In the genomic region with DNA sequence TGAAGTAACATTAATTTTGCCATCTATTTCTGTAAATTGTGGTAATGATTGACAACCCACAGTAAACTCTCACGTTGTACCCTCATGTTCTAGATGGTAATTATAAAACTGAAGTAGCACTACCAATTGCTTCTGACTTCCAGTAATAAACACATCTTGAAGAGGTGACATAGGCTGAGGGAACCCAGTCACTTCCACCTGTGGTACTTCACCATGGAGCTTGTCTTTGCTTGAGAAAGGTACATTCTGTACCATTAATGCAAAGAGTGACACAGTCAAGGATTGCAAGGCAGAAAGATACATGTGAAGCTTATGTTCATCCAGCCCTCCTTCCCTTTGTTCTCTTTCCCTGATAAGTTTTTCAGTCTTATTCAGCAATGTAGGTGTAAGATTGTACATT, we compare ENCODE assay signal across 27 cellular contexts. TPM values are rescaled to one million over a fixed set of nuclear protein-coding genes. Genes with fewer than 3 reads are reported as not detected.
A peak's percentile ranks its signal among the peaks of the same experiment; 100 is the strongest.
DNase-seq lines count a peak whose midpoint lies in the region; ATAC-seq and TF ChIP-seq lines count a peak whose summit lies in the region.
"Had no signal": no experiment of that assay in that cellular context is flagged by ENCODE, and none has a peak within 500 bp of the region (broad histone marks: within the 10 kb centered on the region; RNA-seq: fewer than 3 reads in every experiment).

No MANE protein-coding gene starts in this region.

- H4K20me1 ChIP-seq in PC-3 (ENCODE audit: low read length) = peaks cover 45% of the 10 kb centered on the region

- H3K36me3 Mint-ChIP-seq in CD4-positive, CD25-positive, alpha-beta regulatory T cell = no peaks in the 10 kb centered on the region
- peaks cover 18% of the 10 kb centered on the region for H3K36me3 Mint-ChIP-seq in CD8-positive, alpha-beta T cell

- CTCF ChIA-PET in CD8-positive, alpha-beta T cell (lab: Charles Lee) = no interaction called here
- CTCF ChIA-PET in PC-3 (lab: Charles Lee) = no interaction called here

- H3K4me1 ChIP-seq in CD4-positive, CD25-positive, alpha-beta regulatory T cell (ENCODE audit: control insufficient read depth, insufficient read depth, low read length, poor library complexity, severe bottlenecking) = peaks cover 57% of the 10 kb centered on the region
- H3K4me1 ChIP-seq in CD8-positive, alpha-beta T cell (ENCODE audit: insufficient read depth, low read length) = peaks cover 41% of the 10 kb centered on the region
- H3K4me1 ChIP-seq in esophagus muscularis mucosa = peaks cover 81 to 100% (median 95%) of the 10 kb centered on the region in 4 donors
- H3K4me1 ChIP-seq in psoas muscle = peaks cover 85% of the 10 kb centered on the region
- H3K4me1 ChIP-seq in PC-3 (ENCODE audit: insufficient read depth, low read length) = no peaks in the 10 kb centered on the region

- no peaks in the 10 kb centered on the region for H3K27me3 Mint-ChIP-seq in CD4-positive, CD25-positive, alpha-beta regulatory T cell
- no peaks in the 10 kb centered on the region for H3K27me3 Mint-ChIP-seq in CD8-positive, alpha-beta T cell (ENCODE audit: low read depth)
- H3K27me3 Mint-ChIP-seq: activated CD4-positive, alpha-beta T cell treated with anti-CD3 and anti-CD28 coated beads, Interleukin-2, amount 10 ng/mL, durations not matched to agents 24 days and 14 days; activated CD8-positive, alpha-beta memory T cell treated with anti-CD3 and anti-CD28 coated beads, Interleukin-2, amount 10 ng/mL, durations not matched to agents 7 days and 5 days; activated naive CD8-positive, alpha-beta T cell treated with anti-CD3 and anti-CD28 coated beads for 36 hours had no signal

- TF ChIP-seq CTCF in CD8-positive, alpha-beta T cell (IDR thresholded peaks at IDR 0.05) = no peak
- TF ChIP-seq CTCF in esophagus muscularis mucosa (IDR thresholded peaks at IDR 0.05) (no peak), psoas muscle (IDR thresholded peaks at IDR 0.05) (no peak), PC-3 (conservative IDR thresholded peaks at IDR 0.05; ENCODE audit: low read depth, low read length) (no peak)

- no peak for TF ChIP-seq POLR2A in esophagus muscularis mucosa (IDR thresholded peaks at IDR 0.05; ENCODE audit: low read depth)

- no peak overlapping the region for H3K9ac ChIP-seq in PC-3 (ENCODE audit: low read length)
- H3K9ac ChIP-seq: BLaER1 treated with 17β-estradiol and CSF1 and Interleukin-3, amounts not matched to agents 10 nM and 100 nM had no signal

- no peak overlapping the region for H3K4me3 ChIP-seq in CD4-positive, CD25-positive, alpha-beta regulatory T cell (ENCODE audit: low read depth, low read length)
- no peak overlapping the region for H3K4me3 ChIP-seq in CD8-positive, alpha-beta T cell (ENCODE audit: low read depth, low read length)
- H3K4me3 ChIP-seq in esophagus muscularis mucosa = no peak overlapping the region
- H3K4me3 ChIP-seq in psoas muscle = no peak overlapping the region
- H3K4me3 ChIP-seq in PC-3 (ENCODE audit: low read length) = no peak overlapping the region
- H3K4me3 ChIP-seq: ascending aorta; BLaER1 treated with 17β-estradiol and CSF1 and Interleukin-3, amounts not matched to agents 10 nM and 100 nM; ovary; spleen; transverse colon had no signal

- H3K9me3 Mint-ChIP-seq in CD4-positive, CD25-positive, alpha-beta regulatory T cell = no peaks in the 10 kb centered on the region
- H3K9me3 Mint-ChIP-seq in CD8-positive, alpha-beta T cell = no peaks in the 10 kb centered on the region
- H3K9me3 Mint-ChIP-seq: activated CD4-positive, alpha-beta T cell treated with anti-CD3 and anti-CD28 coated beads, Interleukin-2, amount 10 ng/mL, durations not matched to agents 24 days and 14 days; activated naive CD8-positive, alpha-beta T cell treated with anti-CD3 and anti-CD28 coated beads for 36 hours had no signal

- H3K27ac ChIP-seq in CD4-positive, CD25-positive, alpha-beta regulatory T cell (ENCODE audit: insufficient read depth, low read length, poor library complexity, severe bottlenecking) = no peak overlapping the region
- no peak overlapping the region for H3K27ac ChIP-seq in CD8-positive, alpha-beta T cell (ENCODE audit: low read depth, low read length)
- H3K27ac ChIP-seq in esophagus muscularis mucosa (replicated peaks in 1 of 4) (peak overlapping the region in 3 of 4 donors; percentile 10 to 38 (median 24)), psoas muscle (peak overlapping the region; percentile 17), PC-3 (ENCODE audit: low read length) (no peak overlapping the region)
- H3K27ac ChIP-seq: ascending aorta; BLaER1 treated with 17β-estradiol and CSF1 and Interleukin-3, amounts not matched to agents 10 nM and 100 nM; ovary had no signal

- intact Hi-C loops in CD8-positive, alpha-beta T cell (cut with DNase I, micrococcal nuclease) = no loop called here
- intact Hi-C loops in esophagus muscularis mucosa (cut with DNase I) (no loop called here), psoas muscle (cut with DNase I) (no loop called here), PC-3 (cut with micrococcal nuclease) (no loop called here)

- no peaks in the 10 kb centered on the region for H3K9me3 ChIP-seq in CD4-positive, CD25-positive, alpha-beta regulatory T cell (ENCODE audit: control insufficient read depth in 2 of 2, low read length in 2 of 2)
- no peaks in the 10 kb centered on the region for H3K9me3 ChIP-seq in CD8-positive, alpha-beta T cell (ENCODE audit: low read length)
- H3K9me3 ChIP-seq in esophagus muscularis mucosa (no peaks in the 10 kb centered on the region), psoas muscle (no peaks in the 10 kb centered on the region), PC-3 (ENCODE audit: low read length) (no peaks in the 10 kb centered on the region)
- H3K9me3 ChIP-seq: ascending aorta, ovary, spleen, transverse colon had no signal

- no peak for TF ChIP-seq EP300 in esophagus muscularis mucosa (IDR thresholded peaks at IDR 0.05)

- no TSS peak for BruUV-seq in PC-3 (replicated peaks; lab: Mats Ljungman, UMichigan)

- no peak overlapping the region for H3K4me2 ChIP-seq in PC-3 (ENCODE audit: low read length)

- POLR2A ChIA-PET in CD8-positive, alpha-beta T cell (lab: Charles Lee) = interaction anchor here (0.7 to 1.6 kb wide), 2 partner anchors 9 to 14 kb away, joined by 3 to 4 read pairs; no protein-coding TSS in a partner anchor
- POLR2A ChIA-PET in PC-3 (lab: Charles Lee; ENCODE audit: unreplicated experiment) = interaction anchor here (0.6 kb wide), 2 partner anchors 9 to 1331 kb away, joined by 3 to 4 read pairs; no protein-coding TSS in a partner anchor

- ATAC-seq in CD4-positive, CD25-positive, alpha-beta regulatory T cell (ENCODE audit: low read depth in 2 of 2) = peak in 1 of 2 donors; percentile 21
- no peak for ATAC-seq in CD8-positive, alpha-beta T cell
- ATAC-seq in psoas muscle (peak in 1 of 4 donors; percentile 26), GM19452 (IDR thresholded peaks at IDR 0.05; ENCODE audit: unreplicated experiment) (no peak), PC-3 (no peak)
- ATAC-seq: activated CD8-positive, alpha-beta memory T cell treated with anti-CD3 and anti-CD28 coated beads, Interleukin-2, amount 10 ng/mL, durations not matched to agents 7 days and 5 days; esophagus mucosa; HCT116; left lobe of liver had no signal

- H3K4me1 Mint-ChIP-seq in CD4-positive, CD25-positive, alpha-beta regulatory T cell = peaks cover 46 to 65% (median 57%) of the 10 kb centered on the region in 4 donors
- peaks cover 64% of the 10 kb centered on the region for H3K4me1 Mint-ChIP-seq in CD8-positive, alpha-beta T cell (ENCODE audit: low read depth)

- peak overlapping the region in 3 of 4 donors; percentile 4 to 15 (median 9) for H3K4me3 Mint-ChIP-seq in CD4-positive, CD25-positive, alpha-beta regulatory T cell
- no peak overlapping the region for H3K4me3 Mint-ChIP-seq in CD8-positive, alpha-beta T cell
- H3K4me3 Mint-ChIP-seq: activated CD8-positive, alpha-beta memory T cell treated with anti-CD3 and anti-CD28 coated beads, Interleukin-2, amount 10 ng/mL, durations not matched to agents 7 days and 5 days; activated naive CD8-positive, alpha-beta T cell treated with anti-CD3 and anti-CD28 coated beads for 36 hours; nephron progenitor cell had no signal

- H3K79me2 ChIP-seq in PC-3 (ENCODE audit: low read length) = peaks cover 100% of the 10 kb centered on the region

- 42% methylated on average over 1 of the region's 1 CpG for WGBS in esophagus muscularis mucosa
- WGBS in psoas muscle, 3 donors = 16 to 35% (median 28%) methylated on average over 1 of the region's 1 CpG

- no peak overlapping the region for H2AFZ ChIP-seq in PC-3 (ENCODE audit: low read length)

- peaks cover 5% of the 10 kb centered on the region for H3K36me3 ChIP-seq in CD4-positive, CD25-positive, alpha-beta regulatory T cell (ENCODE audit: control insufficient read depth, insufficient read depth, low read length)
- no peaks in the 10 kb centered on the region for H3K36me3 ChIP-seq in CD8-positive, alpha-beta T cell (ENCODE audit: insufficient read depth, low read length)
- H3K36me3 ChIP-seq in esophagus muscularis mucosa = no peaks in the 10 kb centered on the region
- H3K36me3 ChIP-seq in psoas muscle (ENCODE audit: insufficient read depth in 1 of 2, low read depth in 1 of 2) = no peaks in the 10 kb centered on the region
- H3K36me3 ChIP-seq in PC-3 (ENCODE audit: low read depth, low read length) = peaks cover 4% of the 10 kb centered on the region; the same call in 1 of the 2 replicates
- H3K36me3 ChIP-seq: ascending aorta, ovary, transverse colon had no signal

- no peaks in the 10 kb centered on the region for H3K27me3 ChIP-seq in CD4-positive, CD25-positive, alpha-beta regulatory T cell (ENCODE audit: control insufficient read depth, insufficient read depth, low read length)
- H3K27me3 ChIP-seq in CD8-positive, alpha-beta T cell (ENCODE audit: insufficient read depth, low read length) = no peaks in the 10 kb centered on the region
- H3K27me3 ChIP-seq in esophagus muscularis mucosa = no peaks in the 10 kb centered on the region
- H3K27me3 ChIP-seq in psoas muscle (ENCODE audit: insufficient read depth in 3 of 3, low read length in 2 of 3) = no peaks in the 10 kb centered on the region
- H3K27me3 ChIP-seq in PC-3 (ENCODE audit: low read length) = no peaks in the 10 kb centered on the region
- H3K27me3 ChIP-seq: ascending aorta; BLaER1 treated with 17β-estradiol and CSF1 and Interleukin-3, amounts not matched to agents 10 nM and 100 nM; ovary; spleen; transverse colon had no signal

- no peaks in the 10 kb centered on the region for H3K9me2 ChIP-seq in PC-3 (replicated peaks; ENCODE audit: low read length)

- no peak for DNase-seq in CD4-positive, CD25-positive, alpha-beta regulatory T cell
- DNase-seq in CD8-positive, alpha-beta T cell = no peak
- DNase-seq in esophagus muscularis mucosa (ENCODE audit: extremely low spot score) (no peak), psoas muscle (no peak), PC-3 (no peak), inferior parietal cortex (ENCODE audit: extremely low spot score) (no peak)
- DNase-seq: activated CD4-positive, alpha-beta T cell treated with anti-CD3 and anti-CD28 coated beads, Interleukin-2, amount 10 ng/mL, durations not matched to agents 24 days and 14 days; activated CD8-positive, alpha-beta memory T cell treated with anti-CD3 and anti-CD28 coated beads, Interleukin-2, amount 10 ng/mL, durations not matched to agents 7 days and 5 days; activated naive CD8-positive, alpha-beta T cell treated with anti-CD3 and anti-CD28 coated beads for 36 hours; caudate nucleus; DMS79; foreskin melanocyte; GDM1; hippocampal formation; KG1; MM.1S; NCI-H1417 treated with DMSO at 0.1 percent for 48 hours; nephron progenitor cell; ovary; spleen; transverse colon had no signal

- H3F3A ChIP-seq in PC-3 (ENCODE audit: low read length, unreplicated experiment) = no peaks in the 10 kb centered on the region

- peak overlapping the region in 1 of 3 donors; percentile 43 for H3K27ac Mint-ChIP-seq in CD4-positive, CD25-positive, alpha-beta regulatory T cell
- H3K27ac Mint-ChIP-seq in CD8-positive, alpha-beta T cell = peak overlapping the region; percentile 3
- H3K27ac Mint-ChIP-seq: activated CD8-positive, alpha-beta memory T cell treated with anti-CD3 and anti-CD28 coated beads, Interleukin-2, amount 10 ng/mL, durations not matched to agents 7 days and 5 days; nephron progenitor cell had no signal

RNA-seq across cellular contexts. Expression of gene CAPZA2, which starts 11.2 kb away (rescaled TPM):
- total RNA-seq in CD4-positive, CD25-positive, alpha-beta regulatory T cell = 118 TPM
- polyA plus RNA-seq in CD4-positive, CD25-positive, alpha-beta regulatory T cell = 100 to 1,000 TPM; 217 to 267 (median 230) TPM
- total RNA-seq in CD8-positive, alpha-beta T cell = 100 to 1,000 TPM in 1 of 2 experiments, 10 to 100 TPM in 1; 92.6 to 101 TPM
- total RNA-seq in esophagus muscularis mucosa (100 to 1,000 TPM; 167 to 223 (median 195) TPM), psoas muscle (100 to 1,000 TPM; 152 to 271 (median 232) TPM), PC-3 (2014; rRNA removed) (27.7 and 57.7 TPM in 2 replicates)
- 100 to 1,000 TPM in 2 of 3 donors, 10 to 100 TPM in 1; 83.0 to 144 (median 120) TPM for polyA plus RNA-seq in psoas muscle

Comparison
In these comparisons a context has a peak if more than half of its experiments do, and no peak if none do; other contexts are left out.
1. H3K27ac ChIP-seq: peak in esophagus muscularis mucosa (3 of 4) and psoas muscle (single experiment); none in CD4-positive, CD25-positive, alpha-beta regulatory T cell (single experiment), CD8-positive, alpha-beta T cell (single experiment) and PC-3 (single experiment).